Comparison of ENCODE assay signal across 1 cellular context in the genomic region with DNA sequence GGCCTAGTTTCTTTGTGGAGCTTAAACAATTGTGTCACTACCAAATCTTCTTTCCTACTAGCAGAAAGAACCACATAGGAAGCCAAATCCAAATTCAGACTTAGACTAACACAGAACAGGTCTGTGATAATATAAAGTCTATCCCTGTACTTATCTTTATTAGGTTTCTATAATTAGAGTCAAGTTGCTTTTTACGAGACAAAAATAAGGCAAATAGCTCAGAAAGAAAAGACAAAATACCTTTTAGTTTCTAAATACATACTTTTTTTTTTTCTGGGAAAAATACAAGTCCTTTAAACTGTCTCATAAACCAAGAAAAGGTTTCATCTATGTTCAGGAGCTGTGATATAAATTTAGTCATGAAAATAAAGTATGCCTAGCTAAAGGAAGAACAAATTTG.
A peak's percentile ranks its signal among the peaks of the same experiment; 100 is the strongest.
TF ChIP-seq lines count a peak whose summit lies in the region.

No MANE protein-coding gene starts in this region.

TF ChIP-seq in HEK293, 187 proteins besides CTCF, POLR2A, EP300 and RAD21 (continued from another document and continues in another):
- TF ChIP-seq, protein P1, sequence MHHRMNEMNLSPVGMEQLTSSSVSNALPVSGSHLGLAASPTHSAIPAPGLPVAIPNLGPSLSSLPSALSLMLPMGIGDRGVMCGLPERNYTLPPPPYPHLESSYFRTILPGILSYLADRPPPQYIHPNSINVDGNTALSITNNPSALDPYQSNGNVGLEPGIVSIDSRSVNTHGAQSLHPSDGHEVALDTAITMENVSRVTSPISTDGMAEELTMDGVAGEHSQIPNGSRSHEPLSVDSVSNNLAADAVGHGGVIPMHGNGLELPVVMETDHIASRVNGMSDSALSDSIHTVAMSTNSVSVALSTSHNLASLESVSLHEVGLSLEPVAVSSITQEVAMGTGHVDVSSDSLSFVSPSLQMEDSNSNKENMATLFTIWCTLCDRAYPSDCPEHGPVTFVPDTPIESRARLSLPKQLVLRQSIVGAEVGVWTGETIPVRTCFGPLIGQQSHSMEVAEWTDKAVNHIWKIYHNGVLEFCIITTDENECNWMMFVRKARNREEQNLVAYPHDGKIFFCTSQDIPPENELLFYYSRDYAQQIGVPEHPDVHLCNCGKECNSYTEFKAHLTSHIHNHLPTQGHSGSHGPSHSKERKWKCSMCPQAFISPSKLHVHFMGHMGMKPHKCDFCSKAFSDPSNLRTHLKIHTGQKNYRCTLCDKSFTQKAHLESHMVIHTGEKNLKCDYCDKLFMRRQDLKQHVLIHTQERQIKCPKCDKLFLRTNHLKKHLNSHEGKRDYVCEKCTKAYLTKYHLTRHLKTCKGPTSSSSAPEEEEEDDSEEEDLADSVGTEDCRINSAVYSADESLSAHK (tag by site-specific recombination; IDR thresholded peaks at IDR 0.05), result no peak
- TF ChIP-seq ZNF664 (tag by site-specific recombination; IDR thresholded peaks at IDR 0.05) (no peak), ZNF747 (tag by site-specific recombination; IDR thresholded peaks at IDR 0.05) (no peak), ZNF175 (tag by site-specific recombination; IDR thresholded peaks at IDR 0.05) (no peak), ZNF10 (tag by site-specific recombination; IDR thresholded peaks at IDR 0.05) (no peak), ZNF521 (tag by site-specific recombination; IDR thresholded peaks at IDR 0.05) (no peak), ZNF280D (tag by site-specific recombination; IDR thresholded peaks at IDR 0.05) (no peak), ZNF654 (tag by site-specific recombination; IDR thresholded peaks at IDR 0.05; ENCODE audit: low read depth) (no peak), KLF8 (tag by site-specific recombination; IDR thresholded peaks at IDR 0.05) (no peak), ZNF394 (tag by site-specific recombination; IDR thresholded peaks at IDR 0.05; ENCODE audit: borderline replicate concordance) (no peak), ZNF48 (tag by site-specific recombination; IDR thresholded peaks at IDR 0.05) (no peak), ZNF426 (tag by site-specific recombination; IDR thresholded peaks at IDR 0.05) (no peak), ZNF157 (tag by site-specific recombination; IDR thresholded peaks at IDR 0.05) (no peak), ZNF626 (tag by site-specific recombination; IDR thresholded peaks at IDR 0.05) (no peak), FEZF1 (tag by site-specific recombination; IDR thresholded peaks at IDR 0.05) (peak; percentile 85), KLF10 (tag by site-specific recombination; IDR thresholded peaks at IDR 0.05) (no peak), ZNF707 (tag by site-specific recombination; IDR thresholded peaks at IDR 0.05) (no peak), ZNF214 (tag by site-specific recombination; IDR thresholded peaks at IDR 0.05; ENCODE audit: borderline replicate concordance) (no peak), ZXDB (tag by site-specific recombination; IDR thresholded peaks at IDR 0.05) (peak; percentile 28; the same call in 1 of the 2 replicates), ZNF510 (tag by site-specific recombination; IDR thresholded peaks at IDR 0.05; ENCODE audit: insufficient replicate concordance) (no peak), ZNF121 (tag by site-specific recombination; IDR thresholded peaks at IDR 0.05) (no peak), ZNF777 (tag by site-specific recombination; IDR thresholded peaks at IDR 0.05; ENCODE audit: borderline replicate concordance) (no peak), ZNF341 (tag by site-specific recombination; IDR thresholded peaks at IDR 0.05; ENCODE audit: low read depth) (no peak), ZNF133 (tag by site-specific recombination; IDR thresholded peaks at IDR 0.05) (no peak), KLF9 (tag by site-specific recombination; IDR thresholded peaks at IDR 0.05; ENCODE audit: low read depth) (no peak), ZNF701 (tag by site-specific recombination; IDR thresholded peaks at IDR 0.05) (no peak), ZNF138 (tag by site-specific recombination; IDR thresholded peaks at IDR 0.05; ENCODE audit: borderline replicate concordance) (no peak), RBAK (tag by site-specific recombination; IDR thresholded peaks at IDR 0.05) (no peak), SCRT1 (tag by site-specific recombination; IDR thresholded peaks at IDR 0.05; ENCODE audit: borderline replicate concordance) (peak; percentile 28; the same call in 1 of the 2 replicates), ZBTB11 (tag by site-specific recombination; conservative IDR thresholded peaks at IDR 0.05; ENCODE audit: low read depth) (no peak), ZNF37A (tag by site-specific recombination; IDR thresholded peaks at IDR 0.05) (no peak), ZNF843 (tag by site-specific recombination; IDR thresholded peaks at IDR 0.05) (peak; percentile 59), ZNF324 (tag by site-specific recombination; IDR thresholded peaks at IDR 0.05) (no peak), ZNF560 (tag by site-specific recombination; IDR thresholded peaks at IDR 0.05; ENCODE audit: borderline replicate concordance) (no peak), ZNF148 (tag by site-specific recombination; IDR thresholded peaks at IDR 0.05; ENCODE audit: borderline replicate concordance) (no peak), PRDM2 (tag by site-specific recombination; IDR thresholded peaks at IDR 0.05; ENCODE audit: borderline replicate concordance) (no peak), ZNF391 (tag by site-specific recombination; IDR thresholded peaks at IDR 0.05; ENCODE audit: borderline replicate concordance, low read depth) (no peak)
- TF ChIP-seq, protein P2, sequence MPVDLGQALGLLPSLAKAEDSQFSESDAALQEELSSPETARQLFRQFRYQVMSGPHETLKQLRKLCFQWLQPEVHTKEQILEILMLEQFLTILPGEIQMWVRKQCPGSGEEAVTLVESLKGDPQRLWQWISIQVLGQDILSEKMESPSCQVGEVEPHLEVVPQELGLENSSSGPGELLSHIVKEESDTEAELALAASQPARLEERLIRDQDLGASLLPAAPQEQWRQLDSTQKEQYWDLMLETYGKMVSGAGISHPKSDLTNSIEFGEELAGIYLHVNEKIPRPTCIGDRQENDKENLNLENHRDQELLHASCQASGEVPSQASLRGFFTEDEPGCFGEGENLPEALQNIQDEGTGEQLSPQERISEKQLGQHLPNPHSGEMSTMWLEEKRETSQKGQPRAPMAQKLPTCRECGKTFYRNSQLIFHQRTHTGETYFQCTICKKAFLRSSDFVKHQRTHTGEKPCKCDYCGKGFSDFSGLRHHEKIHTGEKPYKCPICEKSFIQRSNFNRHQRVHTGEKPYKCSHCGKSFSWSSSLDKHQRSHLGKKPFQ (tag by site-specific recombination; IDR thresholded peaks at IDR 0.05), result no peak
- TF ChIP-seq, protein P3, sequence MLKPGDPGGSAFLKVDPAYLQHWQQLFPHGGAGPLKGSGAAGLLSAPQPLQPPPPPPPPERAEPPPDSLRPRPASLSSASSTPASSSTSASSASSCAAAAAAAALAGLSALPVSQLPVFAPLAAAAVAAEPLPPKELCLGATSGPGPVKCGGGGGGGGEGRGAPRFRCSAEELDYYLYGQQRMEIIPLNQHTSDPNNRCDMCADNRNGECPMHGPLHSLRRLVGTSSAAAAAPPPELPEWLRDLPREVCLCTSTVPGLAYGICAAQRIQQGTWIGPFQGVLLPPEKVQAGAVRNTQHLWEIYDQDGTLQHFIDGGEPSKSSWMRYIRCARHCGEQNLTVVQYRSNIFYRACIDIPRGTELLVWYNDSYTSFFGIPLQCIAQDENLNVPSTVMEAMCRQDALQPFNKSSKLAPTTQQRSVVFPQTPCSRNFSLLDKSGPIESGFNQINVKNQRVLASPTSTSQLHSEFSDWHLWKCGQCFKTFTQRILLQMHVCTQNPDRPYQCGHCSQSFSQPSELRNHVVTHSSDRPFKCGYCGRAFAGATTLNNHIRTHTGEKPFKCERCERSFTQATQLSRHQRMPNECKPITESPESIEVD (tag by site-specific recombination; IDR thresholded peaks at IDR 0.05), result peak; percentile 95
